In genomic region chr10:30241422-30242110, GRCh38 we compare ENCODE assay signal across 14 cellular contexts.
"Had no signal": no experiment of that assay in that cellular context is flagged by ENCODE, and none has a peak within 500 bp of the region (broad histone marks: within the 10 kb centered on the region; RNA-seq: fewer than 3 reads in every experiment).

No MANE protein-coding gene starts in this region.

- H3K9me3 ChIP-seq: gastroesophageal sphincter, mucosa of descending colon, tibial artery, uterus had no signal

- H3K27me3 ChIP-seq: gastroesophageal sphincter, tibial artery, uterus had no signal

- H3K9me3 Mint-ChIP-seq: endodermal cell; stimulated activated naive B cell treated with anti-CD40 and anti-IgM and Interleukin-4, amounts not matched to agents 10 μg/mL and 1 μg/mL and 100 μg/mL, for 72 hours had no signal

- H3K4me3 ChIP-seq: gastroesophageal sphincter, mucosa of descending colon, tibial artery, uterus had no signal

- H3K4me1 ChIP-seq: gastroesophageal sphincter, tibial artery, uterus had no signal

- H3K4me3 Mint-ChIP-seq: endodermal cell; naive thymus-derived CD4-positive, alpha-beta T cell; stimulated activated naive B cell treated with anti-CD40 and anti-IgM and Interleukin-4, amounts not matched to agents 10 μg/mL and 1 μg/mL and 100 μg/mL, for 72 hours had no signal

- H3K27ac ChIP-seq: gastroesophageal sphincter, tibial artery, uterus had no signal

- H3K36me3 ChIP-seq: gastroesophageal sphincter, tibial artery, uterus had no signal

- H3K36me3 Mint-ChIP-seq: naive thymus-derived CD4-positive, alpha-beta T cell; stimulated activated naive B cell treated with anti-CD40 and anti-IgM and Interleukin-4, amounts not matched to agents 10 μg/mL and 1 μg/mL and 100 μg/mL, for 72 hours had no signal

- H3K27ac Mint-ChIP-seq: endodermal cell; naive thymus-derived CD4-positive, alpha-beta T cell; stimulated activated naive B cell treated with anti-CD40 and anti-IgM and Interleukin-4, amounts not matched to agents 10 μg/mL and 1 μg/mL and 100 μg/mL, for 72 hours had no signal

- DNase-seq: activated CD4-positive, alpha-beta T cell treated with anti-CD3 and anti-CD28 coated beads for 1 hour; activated CD4-positive, alpha-beta T cell treated with anti-CD3 and anti-CD28 coated beads, Interleukin-2, amount 50 U/mL, for 48 hours; activated effector memory CD4-positive, alpha-beta T cell treated with Interleukin-2 at 50 U/mL for 16 hours; activated naive CD4-positive, alpha-beta T cell treated with anti-CD3 and anti-CD28 coated beads, Interleukin-2, amount 50 U/mL, for 16 hours; activated T-cell treated with anti-CD3 and anti-CD28 coated beads, Interleukin-2, amount 50 U/mL, for 1 hour; endodermal cell; islet precursor cell; mucosa of descending colon; stimulated activated naive B cell treated with anti-CD40 and anti-IgM and Interleukin-4, amounts not matched to agents 10 μg/mL and 1 μg/mL and 100 μg/mL, for 72 hours; T-helper 9 cell; tibial artery; uterus had no signal

- ATAC-seq: gastroesophageal sphincter had no signal

- H3K4me1 Mint-ChIP-seq: endodermal cell; stimulated activated naive B cell treated with anti-CD40 and anti-IgM and Interleukin-4, amounts not matched to agents 10 μg/mL and 1 μg/mL and 100 μg/mL, for 72 hours had no signal
